In the genomic region with DNA sequence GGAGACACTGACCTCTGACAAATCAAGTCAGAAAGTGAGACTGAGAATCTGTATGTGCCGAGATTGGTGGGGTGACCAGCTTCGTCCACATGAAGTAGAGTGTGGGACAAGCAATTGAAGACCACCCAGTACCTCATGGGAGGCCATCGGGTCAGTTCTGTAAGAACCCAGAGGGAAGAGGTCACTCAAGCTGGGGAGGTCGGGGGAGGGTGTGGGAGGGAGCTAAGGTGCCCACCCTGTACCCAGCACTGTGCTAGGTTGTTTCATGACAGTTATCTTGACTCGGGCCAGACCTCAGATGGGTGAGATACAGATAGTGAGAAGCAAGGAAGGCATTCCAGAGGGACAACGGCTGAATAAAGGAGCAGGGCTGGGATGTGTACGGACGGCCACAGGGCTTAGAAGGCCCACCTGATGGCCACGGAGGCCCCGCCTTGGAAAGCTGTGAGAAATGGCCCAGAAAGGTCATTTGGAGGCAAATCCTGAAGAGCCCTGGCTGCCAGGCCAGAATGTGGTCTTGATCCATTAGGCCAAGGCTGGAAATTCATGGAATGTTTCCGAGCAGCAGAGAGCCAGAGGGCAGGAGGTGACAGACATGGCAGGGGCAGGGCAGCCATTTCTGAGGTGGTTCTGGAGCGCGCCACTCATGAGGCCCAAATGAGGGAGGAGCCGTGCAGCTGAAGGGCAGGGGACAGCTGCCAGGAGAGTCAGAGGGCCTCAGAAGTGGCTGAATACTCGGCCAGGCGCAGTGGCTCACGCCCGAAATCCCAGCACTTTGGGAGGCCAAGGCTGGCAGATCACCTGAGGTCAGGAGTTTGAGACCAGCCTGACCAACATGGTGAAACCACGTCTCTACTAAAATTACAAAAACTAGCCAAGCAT, we compare ENCODE assay signal across 19 cellular contexts. TPM values are rescaled to one million over a fixed set of nuclear protein-coding genes. Genes with fewer than 3 reads are reported as not detected.
A peak's percentile ranks its signal among the peaks of the same experiment; 100 is the strongest.
DNase-seq lines count a peak whose midpoint lies in the region; ATAC-seq and TF ChIP-seq lines count a peak whose summit lies in the region.
"Had no signal": no experiment of that assay in that cellular context is flagged by ENCODE, and none has a peak within 500 bp of the region (broad histone marks: within the 10 kb centered on the region; RNA-seq: fewer than 3 reads in every experiment).

No MANE protein-coding gene starts in this region.

- no peak overlapping the region for H3K4me2 ChIP-seq in GM23338
- H3K4me2 ChIP-seq in neural progenitor cell: no peak overlapping the region
- H3K4me2 ChIP-seq in GM23248 (ENCODE audit: unreplicated experiment): no peak overlapping the region

- peaks cover 5 to 22% (median 16%) of the 10 kb centered on the region in 3 donors for H3K4me1 Mint-ChIP-seq in CD8-positive, alpha-beta memory T cell
- H3K4me1 Mint-ChIP-seq in GM23338 (peaks cover 19% of the 10 kb centered on the region), neural progenitor cell (peaks cover 5% of the 10 kb centered on the region), CD14-positive monocyte (no peaks in the 10 kb centered on the region)
- peaks cover 24% of the 10 kb centered on the region for H3K4me1 Mint-ChIP-seq in central memory CD8-positive, alpha-beta T cell

- TF ChIP-seq CTCF in GM23338 (conservative IDR thresholded peaks at IDR 0.05; ENCODE audit: low read depth in 2 of 2) (no peak), neural progenitor cell (IDR thresholded peaks at IDR 0.05) (no peak), CD14-positive monocyte (IDR thresholded peaks at IDR 0.05) (no peak)

- no peak overlapping the region for H3K27ac ChIP-seq in CD8-positive, alpha-beta memory T cell (ENCODE audit: low read depth, low read length)
- H3K27ac ChIP-seq in GM23338 (ENCODE audit: low read depth): peak overlapping the region; percentile 69; the same call in 1 of the 2 replicates
- H3K27ac ChIP-seq in neural progenitor cell: no peak overlapping the region
- no peak overlapping the region for H3K27ac ChIP-seq in GM23248
- H3K27ac ChIP-seq: coronary artery, foreskin keratinocyte had no signal

- peaks cover 4% of the 10 kb centered on the region for H3K36me3 ChIP-seq in CD8-positive, alpha-beta memory T cell (ENCODE audit: insufficient read depth, low read length)
- H3K36me3 ChIP-seq in GM23338 (ENCODE audit: insufficient read depth) (no peaks in the 10 kb centered on the region), neural progenitor cell (no peaks in the 10 kb centered on the region), GM23248 (ENCODE audit: low read depth) (no peaks in the 10 kb centered on the region)

- no peak for ATAC-seq in GM23338
- ATAC-seq in central memory CD8-positive, alpha-beta T cell (replicated peaks; ENCODE audit: extremely low read depth, poor library complexity, severe bottlenecking): no peak

- H2AFZ ChIP-seq in GM23338 (no peak overlapping the region), neural progenitor cell (replicated peaks) (no peak overlapping the region), GM23248 (no peak overlapping the region)

- no peak for DNase-seq in CD8-positive, alpha-beta memory T cell
- no peak for DNase-seq in GM23338 (ENCODE audit: low spot score)
- no peak for DNase-seq in central memory CD8-positive, alpha-beta T cell (ENCODE audit: low spot score in 2 of 2)
- no peak for DNase-seq in neural progenitor cell (ENCODE audit: low spot score)
- DNase-seq in NCI-H2107 (lab: John Stamatoyannopoulos, UW): no peak
- no peak for DNase-seq in CD14-positive monocyte (ENCODE audit: low spot score)
- DNase-seq in GM23248: no peak
- DNase-seq: activated CD4-positive, alpha-beta T cell treated with anti-CD3 and anti-CD28 coated beads for 4 hours; NCI-H2081 treated with DMSO at 0.1 percent for 48 hours; NCI-H774 had no signal

- WGBS in GM23248 (ENCODE audit: low coverage in 1 of 2, low lambda C conversion rate in 2 of 2, missing lambda C conversion rate in 2 of 2), 2 experiments: 85 to 87% methylated on average over 19 of the region's 19 CpGs

- H3K9ac ChIP-seq in neural progenitor cell (no peak overlapping the region), GM23248 (no peak overlapping the region)

- H4K20me1 ChIP-seq in GM23338 (replicated peaks; ENCODE audit: insufficient read depth): no peaks in the 10 kb centered on the region
- no peaks in the 10 kb centered on the region for H4K20me1 ChIP-seq in neural progenitor cell (ENCODE audit: low read depth)
- no peaks in the 10 kb centered on the region for H4K20me1 ChIP-seq in GM23248 (ENCODE audit: insufficient read depth)

- peak overlapping the region in 1 of 7 donors; percentile 37 for H3K4me3 Mint-ChIP-seq in CD8-positive, alpha-beta memory T cell
- H3K4me3 Mint-ChIP-seq in GM23338: no peak overlapping the region
- H3K4me3 Mint-ChIP-seq in central memory CD8-positive, alpha-beta T cell: no peak overlapping the region
- H3K4me3 Mint-ChIP-seq in neural progenitor cell: no peak overlapping the region
- no peak overlapping the region for H3K4me3 Mint-ChIP-seq in CD14-positive monocyte
- H3K4me3 Mint-ChIP-seq: activated naive CD4-positive, alpha-beta T cell treated with anti-CD3 and anti-CD28 coated beads for 36 hours; stimulated activated naive CD8-positive, alpha-beta T cell treated with anti-CD3 and anti-CD28 coated beads, Interleukin-15, Interleukin-2, amounts not matched to agents 100 ng/mL and 50 ng/mL, for 24 hours; T-helper 1 cell treated with Interleukin-12 subunit alpha and Interleukin-12 subunit beta and Interleukin-4 antibody, amounts not matched to agents 30 μg/mL and 1 μg/mL, for 36 hours had no signal

- peak overlapping the region in 5 of 8 donors; percentile 11 to 68 (median 51) for H3K27ac Mint-ChIP-seq in CD8-positive, alpha-beta memory T cell
- no peak overlapping the region; the same call in 1 of the 2 replicates for H3K27ac Mint-ChIP-seq in GM23338
- peak overlapping the region; percentile 53 for H3K27ac Mint-ChIP-seq in central memory CD8-positive, alpha-beta T cell (ENCODE audit: low read depth)
- peak overlapping the region; percentile 46 for H3K27ac Mint-ChIP-seq in neural progenitor cell
- H3K27ac Mint-ChIP-seq in CD14-positive monocyte: peak overlapping the region in 3 of 7 donors; percentile 37 to 49 (median 38)
- H3K27ac Mint-ChIP-seq: activated naive CD4-positive, alpha-beta T cell treated with anti-CD3 and anti-CD28 coated beads for 36 hours; stimulated activated naive CD8-positive, alpha-beta T cell treated with anti-CD3 and anti-CD28 coated beads, Interleukin-15, Interleukin-2, amounts not matched to agents 100 ng/mL and 50 ng/mL, for 24 hours; T-helper 1 cell treated with Interleukin-12 subunit alpha and Interleukin-12 subunit beta and Interleukin-4 antibody, amounts not matched to agents 30 μg/mL and 1 μg/mL, for 36 hours had no signal

- H3K4me3 ChIP-seq in CD8-positive, alpha-beta memory T cell (ENCODE audit: low read length): no peak overlapping the region
- no peak overlapping the region for H3K4me3 ChIP-seq in GM23338
- H3K4me3 ChIP-seq in neural progenitor cell: no peak overlapping the region
- H3K4me3 ChIP-seq in GM23248: no peak overlapping the region
- H3K4me3 ChIP-seq: coronary artery had no signal

- in situ Hi-C loops in GM23248 (cut with MboI): no loop called here

- no peaks in the 10 kb centered on the region for H3K27me3 ChIP-seq in CD8-positive, alpha-beta memory T cell (ENCODE audit: insufficient read depth, low read length, poor library complexity, severe bottlenecking)
- H3K27me3 ChIP-seq in GM23338 (ENCODE audit: insufficient read depth) (no peaks in the 10 kb centered on the region), neural progenitor cell (no peaks in the 10 kb centered on the region), GM23248 (replicated peaks; ENCODE audit: insufficient read depth) (no peaks in the 10 kb centered on the region)
- H3K27me3 ChIP-seq: foreskin keratinocyte had no signal

- H3K36me3 Mint-ChIP-seq in CD8-positive, alpha-beta memory T cell: peaks cover 9 to 65% (median 18%) of the 10 kb centered on the region in 3 donors
- H3K36me3 Mint-ChIP-seq in GM23338 (ENCODE audit: low read depth) (no peaks in the 10 kb centered on the region; the same call in 2 of the 3 replicates), neural progenitor cell (peaks cover 5% of the 10 kb centered on the region), CD14-positive monocyte (peaks cover 54 to 75% of the 10 kb centered on the region in 2 donors)
- H3K36me3 Mint-ChIP-seq in central memory CD8-positive, alpha-beta T cell (ENCODE audit: insufficient read depth): peaks cover 11% of the 10 kb centered on the region

- POLR2A ChIA-PET in CD8-positive, alpha-beta memory T cell (lab: Charles Lee): no interaction called here

- H3K27me3 Mint-ChIP-seq in CD8-positive, alpha-beta memory T cell: no peaks in the 10 kb centered on the region
- H3K27me3 Mint-ChIP-seq in GM23338 (ENCODE audit: insufficient read depth, low read depth, poor library complexity) (peaks cover 23% of the 10 kb centered on the region), neural progenitor cell (ENCODE audit: insufficient read depth, low read depth) (peaks cover 2% of the 10 kb centered on the region), CD14-positive monocyte (ENCODE audit: low read depth in 3 of 3) (peaks cover 0 to 1% (median 0%) of the 10 kb centered on the region in 3 donors)
- H3K27me3 Mint-ChIP-seq in central memory CD8-positive, alpha-beta T cell: no peaks in the 10 kb centered on the region
- H3K27me3 Mint-ChIP-seq: stimulated activated naive CD8-positive, alpha-beta T cell treated with anti-CD3 and anti-CD28 coated beads, Interleukin-15, Interleukin-2, amounts not matched to agents 100 ng/mL and 50 ng/mL, for 24 hours had no signal

- H3K79me2 ChIP-seq in GM23338 (replicated peaks; ENCODE audit: insufficient read depth): no peaks in the 10 kb centered on the region
- no peaks in the 10 kb centered on the region for H3K79me2 ChIP-seq in neural progenitor cell (ENCODE audit: low read depth)
- H3K79me2 ChIP-seq in GM23248 (ENCODE audit: insufficient read depth): no peaks in the 10 kb centered on the region

- no peaks in the 10 kb centered on the region for H3K9me2 ChIP-seq in GM23338 (ENCODE audit: insufficient read depth)
- no peaks in the 10 kb centered on the region for H3K9me2 ChIP-seq in GM23248 (ENCODE audit: insufficient read depth)

- H3K9me3 Mint-ChIP-seq in CD8-positive, alpha-beta memory T cell: no peaks in the 10 kb centered on the region
- H3K9me3 Mint-ChIP-seq in GM23338 (no peaks in the 10 kb centered on the region), neural progenitor cell (no peaks in the 10 kb centered on the region), CD14-positive monocyte (no peaks in the 10 kb centered on the region)
- no peaks in the 10 kb centered on the region for H3K9me3 Mint-ChIP-seq in central memory CD8-positive, alpha-beta T cell
- H3K9me3 Mint-ChIP-seq: activated naive CD4-positive, alpha-beta T cell treated with anti-CD3 and anti-CD28 coated beads for 36 hours; stimulated activated naive CD8-positive, alpha-beta T cell treated with anti-CD3 and anti-CD28 coated beads, Interleukin-15, Interleukin-2, amounts not matched to agents 100 ng/mL and 50 ng/mL, for 24 hours; T-helper 1 cell treated with Interleukin-12 subunit alpha and Interleukin-12 subunit beta and Interleukin-4 antibody, amounts not matched to agents 30 μg/mL and 1 μg/mL, for 36 hours had no signal

- 0 out of 2 replicates have a peak, but pooled peaks cover 8% of the 10 kb centered on the region for H3F3A ChIP-seq in GM23338 (replicated peaks; ENCODE audit: low read depth)
- peaks cover 11% of the 10 kb centered on the region for H3F3A ChIP-seq in neural progenitor cell (ENCODE audit: low read depth)
- H3F3A ChIP-seq in GM23248 (ENCODE audit: insufficient read depth): peaks cover 16% of the 10 kb centered on the region; the same call in 1 of the 2 replicates

- CTCF ChIA-PET in CD8-positive, alpha-beta memory T cell (lab: Charles Lee): interaction anchor here (0.6 to 2.9 kb wide), 5 partner anchors 8 to 126 kb away, joined by 3 to 18 read pairs (median 3); partner anchors contain the start of genes EDEM2 and MMP24OS

- intact Hi-C loops in CD14-positive monocyte (cut with micrococcal nuclease): loop anchor here in 1 of 2 donors (10.0 kb wide), 1 partner anchor 125 kb away; the partner anchor contains the start of gene EDEM2

- H3K9me3 ChIP-seq in CD8-positive, alpha-beta memory T cell (ENCODE audit: low read length): no peaks in the 10 kb centered on the region
- no peaks in the 10 kb centered on the region for H3K9me3 ChIP-seq in neural progenitor cell (ENCODE audit: low read depth)
- H3K9me3 ChIP-seq in GM23248 (ENCODE audit: low read depth): no peaks in the 10 kb centered on the region

- no peaks in the 10 kb centered on the region for H3K4me1 ChIP-seq in CD8-positive, alpha-beta memory T cell (ENCODE audit: insufficient read depth, low read length)
- H3K4me1 ChIP-seq in GM23338 (ENCODE audit: insufficient read depth): peaks cover 3% of the 10 kb centered on the region; the same call in 1 of the 2 replicates
- H3K4me1 ChIP-seq in neural progenitor cell: peaks cover 5% of the 10 kb centered on the region
- H3K4me1 ChIP-seq in GM23248 (ENCODE audit: insufficient read depth): peaks cover 10% of the 10 kb centered on the region; the same call in 1 of the 2 replicates
- H3K4me1 ChIP-seq: foreskin keratinocyte had no signal

RNA-seq across cellular contexts. Expression of gene MMP24OS, which starts 7.7 kb away (rescaled TPM):
- 10 to 100 TPM; 36.5 to 36.6 TPM for total RNA-seq in CD8-positive, alpha-beta memory T cell
- 14.0 TPM for polyA plus RNA-seq in CD8-positive, alpha-beta memory T cell
- total RNA-seq in GM23338 (2014; rRNA removed; shearing (Covaris generic)): 10.5 and 14.6 TPM in 2 replicates
- polyA plus RNA-seq in GM23338 (2016; fragmentation: Nextera tagmentation; extraction: Ambion mirVana) (25.4 and 31.6 TPM in 2 replicates), CD14-positive monocyte (1 to 10 TPM; 9.5 to 9.6 TPM), GM23248 (2016; fragmentation: Nextera tagmentation; extraction: Ambion mirVana) (81.7 and 85.3 TPM in 2 replicates)
- total RNA-seq in neural progenitor cell (ENCODE audit: low replicate concordance): 2.9 and 12.0 TPM in 2 replicates
- 26.8 and 30.0 TPM in 2 replicates for total RNA-seq in GM23248 (2014; rRNA removed; shearing (Covaris generic))

RNA-seq across cellular contexts. Expression of gene EIF6, which starts 14.3 kb away (rescaled TPM):
- total RNA-seq in CD8-positive, alpha-beta memory T cell: 100 to 1,000 TPM; 204 to 207 TPM
- polyA plus RNA-seq in CD8-positive, alpha-beta memory T cell: 171 TPM
- total RNA-seq in GM23338 (2014; rRNA removed; shearing (Covaris generic)): 149 and 152 TPM in 2 replicates
- 215 and 220 TPM in 2 replicates for polyA plus RNA-seq in GM23338 (2016; fragmentation: Nextera tagmentation; extraction: Ambion mirVana)
- 47.5 and 71.4 TPM in 2 replicates for total RNA-seq in neural progenitor cell (ENCODE audit: low replicate concordance)
- polyA plus RNA-seq in CD14-positive monocyte: 100 to 1,000 TPM; 190 to 222 TPM
- total RNA-seq in GM23248 (2014; rRNA removed; shearing (Covaris generic)): 166 and 183 TPM in 2 replicates
- 245 and 247 TPM in 2 replicates for polyA plus RNA-seq in GM23248 (2016; fragmentation: Nextera tagmentation; extraction: Ambion mirVana)

RNA-seq across cellular contexts. Expression of gene FAM83C, which starts 22.0 kb away (rescaled TPM):
- total RNA-seq in CD8-positive, alpha-beta memory T cell: not detected
- not detected for polyA plus RNA-seq in CD8-positive, alpha-beta memory T cell
- 0.10 TPM in 1 of 2 replicates, not detected in the other for total RNA-seq in GM23338 (2014; rRNA removed; shearing (Covaris generic))
- polyA plus RNA-seq in GM23338 (2016; fragmentation: Nextera tagmentation; extraction: Ambion mirVana): not detected in 2 replicates
- total RNA-seq in neural progenitor cell (ENCODE audit: low replicate concordance): not detected in 2 replicates
- not detected for polyA plus RNA-seq in CD14-positive monocyte
- total RNA-seq in GM23248 (2014; rRNA removed; shearing (Covaris generic)): not detected in 2 replicates
- polyA plus RNA-seq in GM23248 (2016; fragmentation: Nextera tagmentation; extraction: Ambion mirVana): not detected in 2 replicates
- total RNA-seq: activated CD8-positive, alpha-beta memory T cell treated with anti-CD3 and anti-CD28 coated beads for 36 hours; activated naive CD4-positive, alpha-beta T cell treated with anti-CD3 and anti-CD28 coated beads for 36 hours; mesenteric fat pad; occipital lobe; SK-MEL-5 had no signal

RNA-seq across cellular contexts. Expression of gene MMP24, which starts 43.8 kb away (rescaled TPM):
- total RNA-seq in CD8-positive, alpha-beta memory T cell: under 1 TPM in 1 of 2 experiments, not detected in 1; 0.07 TPM
- 0.18 TPM for polyA plus RNA-seq in CD8-positive, alpha-beta memory T cell
- 24.5 and 27.3 TPM in 2 replicates for total RNA-seq in GM23338 (2014; rRNA removed; shearing (Covaris generic))
- polyA plus RNA-seq in GM23338 (2016; fragmentation: Nextera tagmentation; extraction: Ambion mirVana): 1.8 and 2.0 TPM in 2 replicates
- total RNA-seq in neural progenitor cell (ENCODE audit: low replicate concordance): 1.4 and 1.9 TPM in 2 replicates
- polyA plus RNA-seq in CD14-positive monocyte: under 1 TPM in 1 of 2 donors, not detected in 1; 0.14 TPM
- 7.1 and 8.5 TPM in 2 replicates for total RNA-seq in GM23248 (2014; rRNA removed; shearing (Covaris generic))
- 0.61 and 0.70 TPM in 2 replicates for polyA plus RNA-seq in GM23248 (2016; fragmentation: Nextera tagmentation; extraction: Ambion mirVana)
- total RNA-seq: activated naive CD4-positive, alpha-beta T cell treated with anti-CD3 and anti-CD28 coated beads for 36 hours had no signal
